ENCODE assay signal across 1 cellular context in genomic region chr1:54818461-54819194, GRCh38.
TF ChIP-seq lines count a peak whose summit lies in the region.

No MANE protein-coding gene starts in this region.

TF ChIP-seq in HepG2, 621 proteins besides CTCF, POLR2A, EP300 and RAD21:
- TF ChIP-seq ZNF281 (CRISPR knock-in tag; IDR thresholded peaks at IDR 0.05; ENCODE audit: borderline replicate concordance), result no peak
- TF ChIP-seq ZNF451 (CRISPR knock-in tag; IDR thresholded peaks at IDR 0.05), result no peak
- no peak for TF ChIP-seq AGO1 (IDR thresholded peaks at IDR 0.05; ENCODE audit: low read depth, low read length, poor library complexity, severe bottlenecking)
- no peak for TF ChIP-seq HOXA3 (CRISPR knock-in tag; IDR thresholded peaks at IDR 0.05)
